ENCODE assay signal across 18 cellular contexts in genomic region chr3:155282416-155283091, GRCh38. TPM values are rescaled to one million over a fixed set of nuclear protein-coding genes. Genes with fewer than 3 reads are reported as not detected.
DNase-seq lines count a peak whose midpoint lies in the region.
"Had no signal": no experiment of that assay in that cellular context is flagged by ENCODE, and none has a peak within 500 bp of the region (broad histone marks: within the 10 kb centered on the region; RNA-seq: fewer than 3 reads in every experiment).

No MANE protein-coding gene starts in this region.

- H3K79me2 ChIP-seq in ACC112 (ENCODE audit: control insufficient read depth, insufficient read depth, low read length, unreplicated experiment) (no peaks in the 10 kb centered on the region), GM23248 (ENCODE audit: insufficient read depth) (no peaks in the 10 kb centered on the region)

- no peaks in the 10 kb centered on the region for H3K36me3 ChIP-seq in ACC112 (ENCODE audit: insufficient read depth, low read length)
- H3K36me3 ChIP-seq in GM23248 (ENCODE audit: low read depth): no peaks in the 10 kb centered on the region
- no peaks in the 10 kb centered on the region for H3K36me3 ChIP-seq in iPS-20b (ENCODE audit: insufficient read depth, low read depth, low read length)
- H3K36me3 ChIP-seq: sigmoid colon had no signal

- peak overlapping the region; percentile 73 for H3K4me2 ChIP-seq in GM23248 (ENCODE audit: unreplicated experiment)

- H2AFZ ChIP-seq in ACC112 (ENCODE audit: low read length, unreplicated experiment): peak overlapping the region; percentile 37
- peak overlapping the region; percentile 41; the same call in 1 of the 2 replicates for H2AFZ ChIP-seq in GM23248

- H3K4me3 ChIP-seq in ACC112 (ENCODE audit: low read depth, low read length) (peak overlapping the region; percentile 49; the same call in 1 of the 2 replicates), GM23248 (peak overlapping the region; percentile 47), iPS-20b (ENCODE audit: low read length) (peak overlapping the region; percentile 16; the same call in 1 of the 2 replicates)
- H3K4me3 ChIP-seq: sigmoid colon had no signal

- H3K27ac ChIP-seq in ACC112 (ENCODE audit: low read depth, low read length) (peak overlapping the region; percentile 39), GM23248 (peak overlapping the region; percentile 45), iPS-20b (ENCODE audit: low read length) (no peak overlapping the region)
- H3K27ac ChIP-seq: epithelial cell of prostate, sigmoid colon had no signal

- no peaks in the 10 kb centered on the region for H3K27me3 ChIP-seq in ACC112 (ENCODE audit: insufficient read depth, low read length)
- no peaks in the 10 kb centered on the region for H3K27me3 ChIP-seq in GM23248 (replicated peaks; ENCODE audit: insufficient read depth)
- H3K27me3 ChIP-seq in iPS-20b (ENCODE audit: insufficient read depth, low read length): no peaks in the 10 kb centered on the region
- H3K27me3 ChIP-seq: sigmoid colon had no signal

- H3K9me2 ChIP-seq in GM23248 (ENCODE audit: insufficient read depth): no peaks in the 10 kb centered on the region

- H3K9ac ChIP-seq in GM23248 (no peak overlapping the region), iPS-20b (ENCODE audit: low read depth, low read length) (no peak overlapping the region)

- WGBS in GM23248 (ENCODE audit: low coverage in 1 of 2, low lambda C conversion rate in 2 of 2, missing lambda C conversion rate in 2 of 2), 2 experiments: 80 to 81% methylated on average over 6 of the region's 6 CpGs

- H4K20me1 ChIP-seq in GM23248 (ENCODE audit: insufficient read depth): no peaks in the 10 kb centered on the region

- H3K4me1 ChIP-seq in ACC112 (ENCODE audit: control insufficient read depth, insufficient read depth, low read length, unreplicated experiment) (peaks cover 14% of the 10 kb centered on the region), GM23248 (ENCODE audit: insufficient read depth) (peaks cover 31% of the 10 kb centered on the region), iPS-20b (ENCODE audit: insufficient read depth, low read length) (peaks cover 24% of the 10 kb centered on the region)
- H3K4me1 ChIP-seq: sigmoid colon had no signal

- in situ Hi-C loops in GM23248 (cut with MboI): no loop called here

- no peaks in the 10 kb centered on the region for H3K9me3 ChIP-seq in GM23248 (ENCODE audit: low read depth)
- peaks cover 13% of the 10 kb centered on the region for H3K9me3 ChIP-seq in iPS-20b (ENCODE audit: insufficient read depth, low read depth, low read length)
- H3K9me3 ChIP-seq: sigmoid colon had no signal

- H3F3A ChIP-seq in GM23248 (ENCODE audit: insufficient read depth): peaks cover 28% of the 10 kb centered on the region

- peak; percentile 77 for DNase-seq in GM23248
- DNase-seq in SW480 (ENCODE audit: low spot score): peak; percentile 51
- no peak for DNase-seq in iPS-NIHi7 (ENCODE audit: extremely low spot score)
- DNase-seq in COR-L47 (lab: John Stamatoyannopoulos, UW): no peak
- no peak for DNase-seq in NCI-H524 (lab: John Stamatoyannopoulos, UW)
- DNase-seq in NAMALWA (ENCODE audit: low spot score): no peak
- DNase-seq: activated CD4-positive, alpha-beta T cell treated with anti-CD3 and anti-CD28 coated beads, Interleukin-2, amount 50 U/mL, for 1 hour; central memory CD4-positive, alpha-beta T cell; GDM1; immature natural killer cell; naive thymus-derived CD4-positive, alpha-beta T cell; NCI-H1105; NCI-H82; sigmoid colon had no signal

RNA-seq across cellular contexts. Expression of gene STRIT1, which starts 10.9 kb away (rescaled TPM):
- total RNA-seq in GM23248 (2014; rRNA removed; shearing (Covaris generic)): not detected in 2 replicates
- not detected in 2 replicates for polyA plus RNA-seq in GM23248 (2016; fragmentation: Nextera tagmentation; extraction: Ambion mirVana)
- total RNA-seq: activated T-helper 2 cell treated with anti-CD3 and anti-CD28 coated beads, Interferon-gamma antibody, Interleukin-2, Interleukin-4, amounts not matched to agents 10 μg/mL and 5 μg/mL and 100 μg/mL, durations not matched to agents 14 hours and 24 hours and 36 hours; naive thymus-derived CD4-positive, alpha-beta T cell; sigmoid colon had no signal
- polyA plus RNA-seq: immature natural killer cell; naive thymus-derived CD4-positive, alpha-beta T cell had no signal

Comparison
In these comparisons a context has a peak if more than half of its experiments do, and no peak if none do; other contexts are left out.
1. DNase-seq: peak in GM23248 (single experiment) and SW480 (single experiment); none in iPS-NIHi7 (single experiment), COR-L47 (single experiment), NCI-H524 (0 of 2) and NAMALWA (single experiment).
2. Peak in every context shown above with its lines, with median percentiles within 50 percentile points of each other: H3K4me3 ChIP-seq.